ENCODE assay signal across 2 cellular contexts in genomic region chr13:50387124-50387581, GRCh38.
TF ChIP-seq lines count a peak whose summit lies in the region.

No MANE protein-coding gene starts in this region.

TF ChIP-seq in A549, 52 proteins besides CTCF, POLR2A, EP300 and RAD21 (continued from another document):
- TF ChIP-seq KDM5A (IDR thresholded peaks at IDR 0.05) (no peak), RNF2 (IDR thresholded peaks at IDR 0.05; ENCODE audit: borderline replicate concordance, low read depth) (no peak), PBX3 (IDR thresholded peaks at IDR 0.05) (no peak), ZNF302 (CRISPR knock-in tag; IDR thresholded peaks at IDR 0.05) (no peak), HOXA7 (CRISPR knock-in tag; IDR thresholded peaks at IDR 0.05) (no peak), CBX2 (IDR thresholded peaks at IDR 0.05; ENCODE audit: borderline replicate concordance, low read depth) (no peak), ZC3H11A (IDR thresholded peaks at IDR 0.05) (no peak), HDAC2 (IDR thresholded peaks at IDR 0.05) (no peak), MAX (IDR thresholded peaks at IDR 0.05) (no peak), BCL3 (IDR thresholded peaks at IDR 0.05) (no peak)

TF ChIP-seq in K562, 482 proteins besides CTCF, POLR2A, EP300 and RAD21 (continued from another document):
- TF ChIP-seq CBFA2T2 (conservative IDR thresholded peaks at IDR 0.05) (no peak), DEAF1 (CRISPR knock-in tag; IDR thresholded peaks at IDR 0.05) (peak; percentile 41; the same call in 1 of the 2 replicates), RREB1 (CRISPR knock-in tag; IDR thresholded peaks at IDR 0.05) (no peak), SAP30 (IDR thresholded peaks at IDR 0.05; ENCODE audit: borderline replicate concordance, insufficient read depth, low read depth, low read length, poor library complexity, severe bottlenecking) (no peak), ZNF668 (CRISPR knock-in tag; IDR thresholded peaks at IDR 0.05) (no peak), ZNF354B (CRISPR knock-in tag; IDR thresholded peaks at IDR 0.05) (no peak), SRSF7 (optimal IDR thresholded peaks at IDR 0.05; ENCODE audit: low read depth, low read length) (no peak), ZNF121 (CRISPR knock-in tag; conservative IDR thresholded peaks at IDR 0.05) (no peak), SIN3B (IDR thresholded peaks at IDR 0.05; ENCODE audit: low read depth) (no peak), ZNF143 (CRISPR knock-in tag; IDR thresholded peaks at IDR 0.05) (no peak), RHOXF2B (CRISPR knock-in tag; conservative IDR thresholded peaks at IDR 0.05) (no peak), IRF2 (CRISPR knock-in tag; IDR thresholded peaks at IDR 0.05) (no peak), CBFB (CRISPR knock-in tag; IDR thresholded peaks at IDR 0.05) (no peak), ZNF445 (CRISPR knock-in tag; IDR thresholded peaks at IDR 0.05; ENCODE audit: low read depth) (no peak), SMC3 (conservative IDR thresholded peaks at IDR 0.05; ENCODE audit: insufficient read depth, low read depth, low read length) (peak; percentile 24; the same call in 1 of the 2 replicates), VEZF1 (CRISPR knock-in tag; IDR thresholded peaks at IDR 0.05) (peak; percentile 17; the same call in 1 of the 2 replicates)
TF ChIP-seq in K562: peak in this region for 5.
